In genomic region chr19:36041831-36042230, GRCh38 we compare ENCODE assay signal across 1 cellular context.
A peak's percentile ranks its signal among the peaks of the same experiment; 100 is the strongest.
TF ChIP-seq lines count a peak whose summit lies in the region.

No MANE protein-coding gene starts in this region.

TF ChIP-seq in HepG2, 621 proteins besides CTCF, POLR2A, EP300 and RAD21:
- TF ChIP-seq CEBPB (IDR thresholded peaks at IDR 0.05; ENCODE audit: borderline replicate concordance, low read depth, low read length) = peak; percentile 90
- TF ChIP-seq AFF4 (CRISPR knock-in tag; IDR thresholded peaks at IDR 0.05) = no peak
- peak; percentile 61 for TF ChIP-seq SAP130 (CRISPR knock-in tag; IDR thresholded peaks at IDR 0.05; ENCODE audit: low read depth)
- peak; percentile 47; the same call in 1 of the 2 replicates for TF ChIP-seq HDAC1 (CRISPR knock-in tag; IDR thresholded peaks at IDR 0.05)
- no peak for TF ChIP-seq ZBTB44 (CRISPR knock-in tag; IDR thresholded peaks at IDR 0.05)
- peak; percentile 13; the same call in 1 of the 2 replicates for TF ChIP-seq DRAP1 (CRISPR knock-in tag; IDR thresholded peaks at IDR 0.05)
- peak; percentile 97 for TF ChIP-seq TEAD3 (CRISPR knock-in tag; optimal IDR thresholded peaks at IDR 0.05; ENCODE audit: borderline replicate concordance)
- TF ChIP-seq HNF4A (CRISPR knock-in tag; IDR thresholded peaks at IDR 0.05) = 0 out of 2 replicates have a peak, but pooled peaks have one; percentile 34
- 0 out of 2 replicates have a peak, but pooled peaks have one; percentile 27 for TF ChIP-seq HHEX (CRISPR knock-in tag; IDR thresholded peaks at IDR 0.05)
- TF ChIP-seq NCOA2 (CRISPR knock-in tag; IDR thresholded peaks at IDR 0.05) = 0 out of 2 replicates have a peak, but pooled peaks have one; percentile 18
- TF ChIP-seq KLF16 (CRISPR knock-in tag; IDR thresholded peaks at IDR 0.05) = 0 out of 4 replicates have a peak, but pooled peaks of 1 of the 2 experiments have one; percentile 31
- 0 out of 2 replicates have a peak, but pooled peaks have one; percentile 36 for TF ChIP-seq ZNF670 (CRISPR knock-in tag; IDR thresholded peaks at IDR 0.05; ENCODE audit: borderline replicate concordance)
- TF ChIP-seq ZNF710 (CRISPR knock-in tag; IDR thresholded peaks at IDR 0.05; ENCODE audit: borderline replicate concordance) = peak; percentile 58; the same call in 1 of the 2 replicates
- TF ChIP-seq RCOR2 (CRISPR knock-in tag; IDR thresholded peaks at IDR 0.05) = peak; percentile 28; the same call in 1 of the 2 replicates
- no peak for TF ChIP-seq ZNF121 (CRISPR knock-in tag; IDR thresholded peaks at IDR 0.05)
- 0 out of 2 replicates have a peak, but pooled peaks have one; percentile 39 for TF ChIP-seq KDM6A (CRISPR knock-in tag; IDR thresholded peaks at IDR 0.05; ENCODE audit: low read depth)
- peak; percentile 49 for TF ChIP-seq HNRNPK (IDR thresholded peaks at IDR 0.05; ENCODE audit: low read depth, low read length, poor library complexity, severe bottlenecking)
- 0 out of 2 replicates have a peak, but pooled peaks have one; percentile 12 for TF ChIP-seq FOXA3 (CRISPR knock-in tag; IDR thresholded peaks at IDR 0.05)
- TF ChIP-seq ZNF275 (CRISPR knock-in tag; IDR thresholded peaks at IDR 0.05; ENCODE audit: borderline replicate concordance) = no peak
- TF ChIP-seq CEBPG (CRISPR knock-in tag; IDR thresholded peaks at IDR 0.05) = peak; percentile 90
- TF ChIP-seq SP5 (CRISPR knock-in tag; IDR thresholded peaks at IDR 0.05; ENCODE audit: borderline replicate concordance, low read depth) = 0 out of 2 replicates have a peak, but pooled peaks have one; percentile 47
- peak; percentile 74; the same call in 1 of the 2 replicates for TF ChIP-seq MAZ (IDR thresholded peaks at IDR 0.05; ENCODE audit: borderline replicate concordance, low read depth, low read length)
- TF ChIP-seq MAZ (CRISPR knock-in tag; IDR thresholded peaks at IDR 0.05; ENCODE audit: low read depth) = no peak
- TF ChIP-seq ATF7 (IDR thresholded peaks at IDR 0.05) = peak; percentile 53
- no peak for TF ChIP-seq ATF7 (CRISPR knock-in tag; IDR thresholded peaks at IDR 0.05)
- TF ChIP-seq ZNF281 (CRISPR knock-in tag; IDR thresholded peaks at IDR 0.05; ENCODE audit: borderline replicate concordance) = peak; percentile 69; the same call in 1 of the 2 replicates
- TF ChIP-seq RARA (CRISPR knock-in tag; IDR thresholded peaks at IDR 0.05) = 0 out of 2 replicates have a peak, but pooled peaks have one; percentile 7
- no peak for TF ChIP-seq SOX13 (IDR thresholded peaks at IDR 0.05)
- peak in 1 of 2 experiments; percentile 29; a peak in 1 of 4 replicates for TF ChIP-seq SOX13 (CRISPR knock-in tag; conservative IDR thresholded peaks at IDR 0.05 in 1 of 2, IDR thresholded peaks at IDR 0.05 in 1 of 2)
- TF ChIP-seq GABPA (IDR thresholded peaks at IDR 0.05; ENCODE audit: low read depth, low read length) = no peak
- no peak for TF ChIP-seq GABPA (CRISPR knock-in tag; IDR thresholded peaks at IDR 0.05; ENCODE audit: low read depth)
- TF ChIP-seq LCORL (IDR thresholded peaks at IDR 0.05) = 0 out of 2 replicates have a peak, but pooled peaks have one; percentile 14
- TF ChIP-seq LCORL (CRISPR knock-in tag; IDR thresholded peaks at IDR 0.05) = no peak; the same call in 1 of the 2 replicates
- TF ChIP-seq CHCHD3 (CRISPR knock-in tag; IDR thresholded peaks at IDR 0.05) = no peak
- no peak for TF ChIP-seq ZNF615 (CRISPR knock-in tag; IDR thresholded peaks at IDR 0.05; ENCODE audit: borderline replicate concordance)
- no peak for TF ChIP-seq HOXA5 (CRISPR knock-in tag; IDR thresholded peaks at IDR 0.05)
- peak; percentile 35; the same call in 1 of the 2 replicates for TF ChIP-seq HDAC2 (CRISPR knock-in tag; IDR thresholded peaks at IDR 0.05)
- TF ChIP-seq MAX (IDR thresholded peaks at IDR 0.05) = 0 out of 2 replicates have a peak, but pooled peaks have one; percentile 17
- TF ChIP-seq FOXK1 (CRISPR knock-in tag; IDR thresholded peaks at IDR 0.05; ENCODE audit: borderline replicate concordance, low read depth) = 0 out of 2 replicates have a peak, but pooled peaks have one; percentile 14
